ENCODE assay signal across 19 cellular contexts in genomic region chr9:38153152-38153909, GRCh38.
DNase-seq lines count a peak whose midpoint lies in the region; ATAC-seq, FAIRE-seq and TF ChIP-seq lines count a peak whose summit lies in the region.
"Had no signal": no experiment of that assay in that cellular context is flagged by ENCODE, and none has a peak within 500 bp of the region (broad histone marks: within the 10 kb centered on the region; RNA-seq: fewer than 3 reads in every experiment).

No MANE protein-coding gene starts in this region.

- no peak for TF ChIP-seq RAD21 in HepG2 (CRISPR knock-in tag; IDR thresholded peaks at IDR 0.05)

- no peaks in the 10 kb centered on the region for H3K9me3 ChIP-seq in HepG2 (ENCODE audit: low read length)

- H3K27me3 ChIP-seq in HepG2 (ENCODE audit: control insufficient read depth in 1 of 2, insufficient read depth in 2 of 2, low read length in 2 of 2): no peaks in the 10 kb centered on the region

- CTCF ChIA-PET in HepG2 (lab: Yijun Ruan, JAX; ENCODE audit: low intra/inter-chr PET ratio, low total read pairs): no interaction called here

- no peak overlapping the region for H3K4me2 ChIP-seq in HepG2 (ENCODE audit: low read depth, low read length)

- H3K4me3 ChIP-seq in HepG2 (replicated peaks in 1 of 3; ENCODE audit: insufficient read depth in 1 of 3, low read depth in 2 of 3, low read length in 3 of 3): no peak overlapping the region

- H3K4me1 Mint-ChIP-seq in progenitor cell of endocrine pancreas (ENCODE audit: low read depth): peaks cover 22% of the 10 kb centered on the region

- no peak for TF ChIP-seq POLR2A in HepG2 (IDR thresholded peaks at IDR 0.05; ENCODE audit: insufficient read depth in 1 of 2, low read depth in 2 of 2, low read length in 2 of 2)

- peaks cover 11% of the 10 kb centered on the region for H3K27me3 Mint-ChIP-seq in progenitor cell of endocrine pancreas

- TF ChIP-seq CTCF in HepG2 (CRISPR knock-in tag; IDR thresholded peaks at IDR 0.05) (0 out of 2 replicates have a peak, but pooled peaks have one; percentile 3), progenitor cell of endocrine pancreas (IDR thresholded peaks at IDR 0.05; ENCODE audit: unreplicated experiment) (no peak)

- H3K4me3 Mint-ChIP-seq in progenitor cell of endocrine pancreas (ENCODE audit: low read depth): no peak overlapping the region
- H3K4me3 Mint-ChIP-seq: HFFc6 had no signal

- no peak overlapping the region for H3K9ac ChIP-seq in HepG2 (ENCODE audit: insufficient read depth, low read depth, low read length)

- H3K27ac Mint-ChIP-seq in progenitor cell of endocrine pancreas: peak overlapping the region; percentile 74
- H3K27ac Mint-ChIP-seq: HFFc6 had no signal

- H3K9me3 Mint-ChIP-seq in progenitor cell of endocrine pancreas (ENCODE audit: low read depth): no peaks in the 10 kb centered on the region
- H3K9me3 Mint-ChIP-seq: HFFc6 had no signal

- no peaks in the 10 kb centered on the region for H3K36me3 ChIP-seq in HepG2 (replicated peaks in 1 of 2; ENCODE audit: control insufficient read depth in 1 of 2, insufficient read depth in 2 of 2, low read length in 2 of 2)

- intact Hi-C loops in HepG2 (cut with micrococcal nuclease; ENCODE audit: unreplicated experiment): no loop called here

- in situ Hi-C loops in HepG2 (cut with HindIII; ENCODE audit: extremely low pct_ligation_motif_present, low pct_unique_long_range_greater_than_20kb): no loop called here

- BruUV-seq in HepG2 (replicated peaks; lab: Mats Ljungman, UMichigan): no TSS peak

- TF ChIP-seq EP300 in HepG2 (IDR thresholded peaks at IDR 0.05; ENCODE audit: low read depth in 2 of 2, low read length in 2 of 2): no peak
- TF ChIP-seq EP300 in HepG2 (CRISPR knock-in tag; IDR thresholded peaks at IDR 0.05; ENCODE audit: borderline replicate concordance): no peak

- 9% methylated on average over 6 of the region's 6 CpGs for WGBS in HepG2 (ENCODE audit: low lambda C conversion rate)

- H3K4me1 ChIP-seq in HepG2 (ENCODE audit: insufficient read depth, low read length): peaks cover 11% of the 10 kb centered on the region

- POLR2A ChIA-PET in HepG2 (lab: Yijun Ruan, JAX): no interaction called here

- no peaks in the 10 kb centered on the region for H4K20me1 ChIP-seq in HepG2 (ENCODE audit: insufficient read depth, low read length)

- ATAC-seq in HepG2: peak; percentile 97

- H3K36me3 Mint-ChIP-seq in progenitor cell of endocrine pancreas (ENCODE audit: insufficient read depth): no peaks in the 10 kb centered on the region

- FAIRE-seq in HepG2 (lab: Jason Lieb, UNC): peak; percentile 28
- FAIRE-seq: HTR-8/SVneo had no signal

- no peaks in the 10 kb centered on the region for H3K79me2 ChIP-seq in HepG2 (ENCODE audit: insufficient read depth, low read length)

- no peak overlapping the region for H2AFZ ChIP-seq in HepG2 (ENCODE audit: low read length)

- no peak overlapping the region for H3K27ac ChIP-seq in HepG2 (ENCODE audit: extremely low read length, insufficient read depth, low read length)
- H3K27ac ChIP-seq: C4-2B, HL-60 had no signal

- peak; percentile 84 for DNase-seq in NCI-H146 (lab: John Stamatoyannopoulos, UW)
- peak; percentile 31 for DNase-seq in ecto neural progenitor cell (ENCODE audit: low spot score)
- DNase-seq in HepG2 (ENCODE audit: low spot score): peak; percentile 43
- no peak for DNase-seq in progenitor cell of endocrine pancreas (ENCODE audit: low spot score, unreplicated experiment)
- no peak for DNase-seq in NCI-H2081 treated with DMSO at 0.1 percent for 48 hours (lab: John Stamatoyannopoulos, UW)
- DNase-seq in superior temporal gyrus (ENCODE audit: extremely low spot score): no peak
- no peak for DNase-seq in activated naive CD4-positive, alpha-beta T cell treated with anti-CD3 and anti-CD28 coated beads, Interleukin-2, amount 50 U/mL, for 16 hours
- DNase-seq: ACHN, DND-41, H7, HFFc6, NCI-H1105, NCI-H187, NCI-H2227 treated with DMSO at 0.1 percent for 48 hours, NCI-H510A treated with DMSO at 0.1 percent for 48 hours, NCI-H774 had no signal

TF ChIP-seq in HepG2, 621 proteins besides CTCF, POLR2A, EP300 and RAD21 (continues in another document):
- TF ChIP-seq ARID5B (CRISPR knock-in tag; IDR thresholded peaks at IDR 0.05): peak; percentile 29; the same call in 1 of the 2 replicates
- TF ChIP-seq ZNF792 (CRISPR knock-in tag; IDR thresholded peaks at IDR 0.05): no peak
- no peak for TF ChIP-seq SP140L (CRISPR knock-in tag; IDR thresholded peaks at IDR 0.05; ENCODE audit: borderline replicate concordance)
- peak; percentile 37; the same call in 1 of the 2 replicates for TF ChIP-seq RXRB (CRISPR knock-in tag; IDR thresholded peaks at IDR 0.05; ENCODE audit: borderline replicate concordance)
- no peak for TF ChIP-seq JUND (CRISPR knock-in tag; IDR thresholded peaks at IDR 0.05)
- no peak for TF ChIP-seq ETV5 (CRISPR knock-in tag; IDR thresholded peaks at IDR 0.05; ENCODE audit: borderline replicate concordance)
- TF ChIP-seq SKI (IDR thresholded peaks at IDR 0.05; ENCODE audit: partially characterized antibody): peak; percentile 47
- TF ChIP-seq ZNF570 (CRISPR knock-in tag; IDR thresholded peaks at IDR 0.05; ENCODE audit: borderline replicate concordance): no peak

Comparison
In these comparisons a context has a peak if more than half of its experiments do, and no peak if none do; other contexts are left out.
1. DNase-seq: peak in NCI-H146 (single experiment), ecto neural progenitor cell (single experiment) and HepG2 (single experiment); none in progenitor cell of endocrine pancreas (single experiment), NCI-H2081 treated with DMSO at 0.1 percent for 48 hours (single experiment), superior temporal gyrus (single experiment) and activated naive CD4-positive, alpha-beta T cell treated with anti-CD3 and anti-CD28 coated beads, Interleukin-2, amount 50 U/mL, for 16 hours (single experiment).